Comparison of ENCODE assay signal across 18 cellular contexts in the genomic region with DNA sequence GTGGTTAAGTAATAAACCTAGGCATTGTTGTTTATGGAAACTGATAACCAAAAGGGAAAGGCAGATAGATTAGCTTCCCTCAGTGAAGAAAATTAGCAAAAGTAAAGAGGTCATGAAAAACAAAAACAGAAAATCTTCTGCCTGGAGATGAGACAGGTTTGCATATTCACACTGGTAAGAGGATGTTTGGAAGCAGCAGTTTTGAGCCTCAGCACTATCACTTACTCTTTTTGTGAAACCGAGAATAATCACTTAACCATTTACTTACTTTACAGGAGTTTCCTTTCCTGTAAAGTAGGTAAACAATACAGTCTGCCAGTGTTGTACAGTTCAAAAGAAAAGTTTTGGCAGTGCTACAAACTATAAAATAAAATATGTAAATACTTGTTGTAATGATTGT. TPM values are rescaled to one million over a fixed set of nuclear protein-coding genes. Genes with fewer than 3 reads are reported as not detected.
DNase-seq lines count a peak whose midpoint lies in the region; ATAC-seq, FAIRE-seq and TF ChIP-seq lines count a peak whose summit lies in the region.
"Had no signal": no experiment of that assay in that cellular context is flagged by ENCODE, and none has a peak within 500 bp of the region (broad histone marks: within the 10 kb centered on the region; RNA-seq: fewer than 3 reads in every experiment).

No MANE protein-coding gene starts in this region.

- H3K36me3 Mint-ChIP-seq in activated CD8-positive, alpha-beta memory T cell treated with anti-CD3 and anti-CD28 coated beads, Interleukin-2, amount 10 ng/mL, durations not matched to agents 7 days and 5 days, result peaks cover 26% of the 10 kb centered on the region

- SMC1A ChIA-PET in GM12878 (lab: Charles Lee; ENCODE audit: uncharacterized antibody, unreplicated experiment), result no interaction called here

- peaks cover 9% of the 10 kb centered on the region for H3K9me3 Mint-ChIP-seq in activated CD8-positive, alpha-beta memory T cell treated with anti-CD3 and anti-CD28 coated beads, Interleukin-2, amount 10 ng/mL, durations not matched to agents 7 days and 5 days (ENCODE audit: low read depth)

- no peak overlapping the region for H3K9ac ChIP-seq in GM12878 (ENCODE audit: control insufficient read depth, insufficient read depth, low read length)
- H3K9ac ChIP-seq: GM23248 had no signal

- TF ChIP-seq CTCF in GM12878 (IDR thresholded peaks at IDR 0.05 in 2 of 3, conservative IDR thresholded peaks at IDR 0.05 in 1 of 3; ENCODE audit: control insufficient read depth in 2 of 3, extremely low read depth in 1 of 3, insufficient read depth in 1 of 3, low read depth in 3 of 3, low read length in 3 of 3) (no peak), osteoblast (IDR thresholded peaks at IDR 0.05; ENCODE audit: extremely low read depth, low read depth, low read length) (no peak)

- H3K27me3 ChIP-seq in GM12878 (replicated peaks in 1 of 2; ENCODE audit: control insufficient read depth in 2 of 2, insufficient read depth in 2 of 2, low read length in 1 of 2) (no peaks in the 10 kb centered on the region), osteoblast (ENCODE audit: insufficient read depth, low read length) (no peaks in the 10 kb centered on the region)
- H3K27me3 ChIP-seq: gastroesophageal sphincter, left lung had no signal

- TF ChIP-seq POLR2A in GM12878 (IDR thresholded peaks at IDR 0.05; ENCODE audit: low read depth, low read length), result no peak

- BruUV-seq in GM12878 (replicated peaks; lab: Mats Ljungman, UMichigan), result no TSS peak

- no peak for TF ChIP-seq EP300 in GM12878 (IDR thresholded peaks at IDR 0.05; ENCODE audit: borderline replicate concordance in 1 of 2, control insufficient read depth in 1 of 2, low read depth in 2 of 2, low read length in 2 of 2)

- intact Hi-C loops in GM12878 (cut with micrococcal nuclease; ENCODE audit: unreplicated experiment), result no loop called here

- in situ Hi-C loops in GM12878 (cut with MboI), result no loop called here

- CTCF ChIA-PET in activated CD8-positive, alpha-beta memory T cell treated with anti-CD3 and anti-CD28 coated beads, Interleukin-2, amount 10 ng/mL, durations not matched to agents 7 days and 5 days (lab: Charles Lee), result no interaction called here
- CTCF ChIA-PET in GM12878 (lab: Yijun Ruan, JAX), result no interaction called here

- peak; percentile 61 for FAIRE-seq in GM12878 (lab: Jason Lieb, UNC)

- ATAC-seq in activated CD8-positive, alpha-beta memory T cell treated with anti-CD3 and anti-CD28 coated beads, Interleukin-2, amount 10 ng/mL, durations not matched to agents 7 days and 5 days, result peak; percentile 39
- ATAC-seq in GM21723 (IDR thresholded peaks at IDR 0.05; ENCODE audit: unreplicated experiment) (peak; percentile 99), HG03108 (IDR thresholded peaks at IDR 0.05; ENCODE audit: unreplicated experiment) (peak; percentile 99), GM12878 (peak; percentile 98)
- ATAC-seq: activated naive CD8-positive, alpha-beta T cell treated with anti-CD3 and anti-CD28 coated beads, Interleukin-2, amount 50 U/mL, for 24 hours; gastroesophageal sphincter; left lung had no signal

- no peak overlapping the region for H3K4me3 Mint-ChIP-seq in activated CD8-positive, alpha-beta memory T cell treated with anti-CD3 and anti-CD28 coated beads, Interleukin-2, amount 10 ng/mL, durations not matched to agents 7 days and 5 days
- H3K4me3 Mint-ChIP-seq: activated CD4-positive, alpha-beta memory T cell treated with anti-CD3 and anti-CD28 coated beads, Interleukin-2, amount 10 ng/mL, durations not matched to agents 7 days and 5 days; activated naive CD8-positive, alpha-beta T cell treated with anti-CD3 and anti-CD28 coated beads, Interleukin-2, amount 50 U/mL, for 24 hours had no signal

- H3K4me3 ChIP-seq in GM12878 (no peak overlapping the region), osteoblast (ENCODE audit: insufficient read depth, low read length) (no peak overlapping the region)
- H3K4me3 ChIP-seq: gastroesophageal sphincter, GM23248, left lung had no signal

- peak overlapping the region; percentile 26 for H3K27ac Mint-ChIP-seq in activated CD8-positive, alpha-beta memory T cell treated with anti-CD3 and anti-CD28 coated beads, Interleukin-2, amount 10 ng/mL, durations not matched to agents 7 days and 5 days
- H3K27ac Mint-ChIP-seq: activated CD4-positive, alpha-beta memory T cell treated with anti-CD3 and anti-CD28 coated beads, Interleukin-2, amount 10 ng/mL, durations not matched to agents 7 days and 5 days; activated naive CD8-positive, alpha-beta T cell treated with anti-CD3 and anti-CD28 coated beads, Interleukin-2, amount 50 U/mL, for 24 hours had no signal

- no peak for DNase-seq in activated CD8-positive, alpha-beta memory T cell treated with anti-CD3 and anti-CD28 coated beads, Interleukin-2, amount 10 ng/mL, durations not matched to agents 7 days and 5 days
- DNase-seq in activated CD8-positive, alpha-beta memory T cell treated with anti-CD3 and anti-CD28 coated beads, Interleukin-2, amount 50 U/mL, for 4 hours, result no peak
- DNase-seq in GM12878 (ENCODE audit: low read depth, low spot score) (no peak), NCI-H82 (lab: John Stamatoyannopoulos, UW) (no peak), osteoblast (ENCODE audit: insufficient read length, low spot score, missing footprints) (no peak), NCI-H526 treated with DMSO at 0.1 percent for 48 hours (lab: John Stamatoyannopoulos, UW) (no peak)
- DNase-seq: 8988T; activated CD4-positive, alpha-beta memory T cell treated with anti-CD3 and anti-CD28 coated beads, Interleukin-2, amount 10 ng/mL, durations not matched to agents 7 days and 5 days; activated naive CD8-positive, alpha-beta T cell treated with anti-CD3 and anti-CD28 coated beads, Interleukin-2, amount 50 U/mL, for 24 hours; dermis blood vessel endothelial cell; DMS53; GM23248; KBM-7; left lung; nucleus accumbens had no signal

- H2AFZ ChIP-seq in GM12878 (ENCODE audit: control insufficient read depth, low read depth, low read length), result no peak overlapping the region
- H2AFZ ChIP-seq in osteoblast (ENCODE audit: low read length), result no peak overlapping the region
- H2AFZ ChIP-seq: GM23248 had no signal

- H3K4me1 ChIP-seq in GM12878 (ENCODE audit: control insufficient read depth, insufficient read depth, low read length), result peaks cover 5% of the 10 kb centered on the region; the same call in 1 of the 2 replicates
- H3K4me1 ChIP-seq in osteoblast (ENCODE audit: insufficient read depth, low read length), result no peaks in the 10 kb centered on the region
- H3K4me1 ChIP-seq: gastroesophageal sphincter, left lung had no signal

- RAD21 ChIA-PET in GM12878 (lab: Charles Lee; ENCODE audit: unreplicated experiment), result no interaction called here

- no peak for TF ChIP-seq RAD21 in GM12878 (IDR thresholded peaks at IDR 0.05; ENCODE audit: insufficient read depth, low read depth, low read length)

- 0% methylated on average over 1 of the region's 1 CpG for WGBS in GM12878 (ENCODE audit: insufficient coverage, insufficient replicate concordance, low lambda C conversion rate, missing lambda C conversion rate)

- H4K20me1 ChIP-seq in GM12878 (ENCODE audit: control insufficient read depth, insufficient read depth), result no peaks in the 10 kb centered on the region
- no peaks in the 10 kb centered on the region for H4K20me1 ChIP-seq in osteoblast (ENCODE audit: insufficient read depth, low read length)

- H3K4me2 ChIP-seq in GM12878 (ENCODE audit: control insufficient read depth, insufficient read depth), result peak overlapping the region; percentile 25; the same call in 1 of the 2 replicates
- H3K4me2 ChIP-seq in osteoblast (ENCODE audit: insufficient read depth, low read length), result no peak overlapping the region

- POLR2A ChIA-PET in GM12878 (lab: Charles Lee), result no interaction called here

- no peaks in the 10 kb centered on the region for H3K36me3 ChIP-seq in GM12878 (ENCODE audit: control insufficient read depth in 2 of 2, insufficient read depth in 2 of 2, low read length in 1 of 2)
- no peaks in the 10 kb centered on the region for H3K36me3 ChIP-seq in osteoblast (ENCODE audit: insufficient read depth, low read length)
- H3K36me3 ChIP-seq: gastroesophageal sphincter, left lung had no signal

- H3K79me2 ChIP-seq in GM12878 (ENCODE audit: control insufficient read depth, insufficient read depth, low read length) (no peaks in the 10 kb centered on the region), osteoblast (ENCODE audit: insufficient read depth, low read length) (no peaks in the 10 kb centered on the region)

- H3K27ac ChIP-seq in GM12878 (ENCODE audit: control insufficient read depth, insufficient read depth) (no peak overlapping the region), osteoblast (ENCODE audit: low read depth, low read length) (no peak overlapping the region)
- H3K27ac ChIP-seq: gastroesophageal sphincter, GM23248, left lung had no signal

- H3K27me3 Mint-ChIP-seq in activated CD8-positive, alpha-beta memory T cell treated with anti-CD3 and anti-CD28 coated beads, Interleukin-2, amount 10 ng/mL, durations not matched to agents 7 days and 5 days, result no peaks in the 10 kb centered on the region
- H3K27me3 Mint-ChIP-seq: activated CD4-positive, alpha-beta memory T cell treated with anti-CD3 and anti-CD28 coated beads, Interleukin-2, amount 10 ng/mL, durations not matched to agents 7 days and 5 days; activated naive CD8-positive, alpha-beta T cell treated with anti-CD3 and anti-CD28 coated beads, Interleukin-2, amount 50 U/mL, for 24 hours had no signal

- H3K9me3 ChIP-seq in GM12878 (replicated peaks; ENCODE audit: control insufficient read depth, insufficient read depth, low read length) (no peaks in the 10 kb centered on the region), osteoblast (ENCODE audit: low read depth, low read length) (no peaks in the 10 kb centered on the region)
- H3K9me3 ChIP-seq: gastroesophageal sphincter, left lung had no signal

- H3K4me1 Mint-ChIP-seq in activated CD8-positive, alpha-beta memory T cell treated with anti-CD3 and anti-CD28 coated beads, Interleukin-2, amount 10 ng/mL, durations not matched to agents 7 days and 5 days, result peaks cover 28% of the 10 kb centered on the region

RNA-seq across cellular contexts. Expression of gene EMB, which starts 35.5 kb away (rescaled TPM):
- total RNA-seq in activated CD8-positive, alpha-beta memory T cell treated with anti-CD3 and anti-CD28 coated beads, Interleukin-2, amount 10 ng/mL, durations not matched to agents 7 days and 5 days, result 100 to 1,000 TPM; 132 to 161 TPM
- 29.5 and 29.8 TPM in 2 replicates for total RNA-seq in GM12878 (2013; cell fraction: nucleolus; rRNA removed)
- total RNA-seq in GM12878 (2014; rRNA removed), result 38.6 and 48.0 TPM in 2 replicates
- 45.6 and 48.0 TPM in 2 replicates for total RNA-seq in GM12878 (2014; rRNA removed; fragmentation: Illumina TruSeq; extraction: Trizol)
- total RNA-seq in GM12878 (2021), result 48.2 and 48.9 TPM in 2 replicates
- 2.5 TPM for polyA plus RNA-seq in GM12878 (2011; ENCODE audit: low read depth)
- polyA plus RNA-seq in GM12878 (2011; rRNA removed), result 30.2 and 48.4 TPM in 2 replicates
- polyA plus RNA-seq in GM12878 (2011; cell fraction: cytosol; rRNA removed), result 8.6 and 9.1 TPM in 2 replicates
- polyA plus RNA-seq in GM12878 (2011; cell fraction: nucleus; rRNA removed), result 20.3 and 22.0 TPM in 2 replicates
- 5.0 and 5.2 TPM in 2 replicates for polyA plus RNA-seq in GM12878 (2012)
- 42.6 and 66.8 TPM in 2 replicates for polyA plus RNA-seq in GM12878 (2014; fragmentation: Illumina TruSeq; extraction: Trizol)
- 10 to 100 TPM in 1 of 2 experiments, 1 to 10 TPM in 1; 7.0 to 13.5 TPM for polyA plus RNA-seq in GM12878 (2014; fragmentation: Nextera tagmentation; extraction: Ambion mirVana)
- polyA plus RNA-seq in GM12878 (2014; rRNA removed), result 23.5 and 24.8 TPM in 2 replicates
- polyA plus RNA-seq in GM12878 (2016; fragmentation: Nextera tagmentation; extraction: Ambion mirVana), result 10 to 100 TPM; 36.7 to 43.4 TPM
- 16.8 and 22.7 TPM in 2 replicates for polyA minus RNA-seq in GM12878 (2011; rRNA and poly(A)+ RNA removed)
- polyA minus RNA-seq in GM12878 (2011; cell fraction: cytosol; rRNA and poly(A)+ RNA removed), result 9.0 and 9.1 TPM in 2 replicates
- 14.4 and 24.0 TPM in 2 replicates for polyA minus RNA-seq in GM12878 (2011; cell fraction: nucleus; rRNA and poly(A)+ RNA removed)
- 14.5 and 17.4 TPM in 2 replicates for total RNA-seq in osteoblast
- polyA plus RNA-seq: GM23248 had no signal

Comparison
In these comparisons a context has a peak if more than half of its experiments do, and no peak if none do; other contexts are left out.
1. ATAC-seq: peak in every context shown above with its lines; median percentile 99 in GM21723; 99 in HG03108; 98 in GM12878; 39 in activated CD8-positive, alpha-beta memory T cell treated with anti-CD3 and anti-CD28 coated beads, Interleukin-2, amount 10 ng/mL, durations not matched to agents 7 days and 5 days.